ENCODE assay signal across 8 cellular contexts in genomic region chr5:157390924-157391297, GRCh38.
DNase-seq lines count a peak whose midpoint lies in the region; ATAC-seq and TF ChIP-seq lines count a peak whose summit lies in the region.
"Had no signal": no experiment of that assay in that cellular context is flagged by ENCODE, and none has a peak within 500 bp of the region (broad histone marks: within the 10 kb centered on the region; RNA-seq: fewer than 3 reads in every experiment).

No MANE protein-coding gene starts in this region.

- POLR2A ChIA-PET in Caco-2 (lab: Charles Lee) = interaction anchor here (0.6 kb wide), 1 partner anchor 350 kb away, joined by 6 read pairs; no protein-coding TSS in a partner anchor

- H3K27me3 ChIP-seq in Caco-2 (replicated peaks; ENCODE audit: control insufficient read depth, insufficient read depth, low read length) (no peaks in the 10 kb centered on the region), SJSA1 (replicated peaks) (no peaks in the 10 kb centered on the region), rectal smooth muscle tissue (ENCODE audit: control insufficient read depth, insufficient read depth, low read length) (no peaks in the 10 kb centered on the region)

- H3K9ac ChIP-seq in rectal smooth muscle tissue (ENCODE audit: low read length) = no peak overlapping the region

- H3K27ac Mint-ChIP-seq in Caco-2 (ENCODE audit: unreplicated experiment) = peak overlapping the region; percentile 45
- H3K27ac Mint-ChIP-seq in effector memory CD8-positive, alpha-beta T cell = peak overlapping the region; percentile 95

- no TSS peak for BruUV-seq in Caco-2 (replicated peaks; lab: Mats Ljungman, UMichigan)

- H3K9me3 Mint-ChIP-seq in Caco-2 (ENCODE audit: unreplicated experiment) = no peaks in the 10 kb centered on the region
- no peaks in the 10 kb centered on the region for H3K9me3 Mint-ChIP-seq in effector memory CD8-positive, alpha-beta T cell

- H3K36me3 Mint-ChIP-seq in Caco-2 (ENCODE audit: insufficient read depth, unreplicated experiment) = peaks cover 6% of the 10 kb centered on the region
- H3K36me3 Mint-ChIP-seq in effector memory CD8-positive, alpha-beta T cell (ENCODE audit: insufficient read depth) = peaks cover 77% of the 10 kb centered on the region

- H3K4me1 ChIP-seq in Caco-2 (peaks cover 21% of the 10 kb centered on the region), SJSA1 (replicated peaks) (peaks cover 55% of the 10 kb centered on the region), rectal smooth muscle tissue (ENCODE audit: control insufficient read depth, insufficient read depth, low read length) (peaks cover 19% of the 10 kb centered on the region)

- ATAC-seq in effector memory CD8-positive, alpha-beta T cell (replicated peaks) = no peak
- ATAC-seq in GM21423 (IDR thresholded peaks at IDR 0.05; ENCODE audit: unreplicated experiment) = no peak

- intact Hi-C loops in Caco-2 (cut with micrococcal nuclease; ENCODE audit: unreplicated experiment) = no loop called here

- peak overlapping the region; percentile 36 for H3K27ac ChIP-seq in SJSA1
- H3K27ac ChIP-seq in rectal smooth muscle tissue (ENCODE audit: low read depth, low read length) = peak overlapping the region; percentile 33

- DNase-seq in Caco-2 (no peak), SJSA1 (ENCODE audit: low read depth in 1 of 2, low spot score in 2 of 2) (no peak), NCI-H187 treated with DMSO at 0.1 percent for 48 hours (lab: John Stamatoyannopoulos, UW) (no peak), RKO (ENCODE audit: low spot score) (no peak)
- no peak for DNase-seq in effector memory CD8-positive, alpha-beta T cell
- DNase-seq: retina had no signal

- H3K4me3 ChIP-seq in Caco-2 (ENCODE audit: low read depth, low read length) (no peak overlapping the region), SJSA1 (no peak overlapping the region), rectal smooth muscle tissue (ENCODE audit: low read length) (no peak overlapping the region)

- no peaks in the 10 kb centered on the region for H3K27me3 Mint-ChIP-seq in Caco-2 (ENCODE audit: insufficient read depth, unreplicated experiment)
- no peaks in the 10 kb centered on the region for H3K27me3 Mint-ChIP-seq in effector memory CD8-positive, alpha-beta T cell

- H3K9me3 ChIP-seq in Caco-2 = no peaks in the 10 kb centered on the region
- H3K9me3 ChIP-seq in SJSA1 (replicated peaks) = no peaks in the 10 kb centered on the region

- no peaks in the 10 kb centered on the region for H3K36me3 ChIP-seq in Caco-2 (ENCODE audit: control insufficient read depth, insufficient read depth, low read length)
- no peaks in the 10 kb centered on the region for H3K36me3 ChIP-seq in SJSA1
- H3K36me3 ChIP-seq in rectal smooth muscle tissue (ENCODE audit: control insufficient read depth, insufficient read depth, low read length) = no peaks in the 10 kb centered on the region

- H3K4me1 Mint-ChIP-seq in Caco-2 (ENCODE audit: low read depth, unreplicated experiment) = peaks cover 20% of the 10 kb centered on the region
- H3K4me1 Mint-ChIP-seq in effector memory CD8-positive, alpha-beta T cell (ENCODE audit: low read depth in 2 of 2) = peaks cover 24 to 25% of the 10 kb centered on the region in 2 donors

- H3K4me3 Mint-ChIP-seq in Caco-2 (ENCODE audit: unreplicated experiment) = no peak overlapping the region
- H3K4me3 Mint-ChIP-seq in effector memory CD8-positive, alpha-beta T cell = peak overlapping the region; percentile 2 to 47

- CTCF ChIA-PET in Caco-2 (lab: Charles Lee) = interaction anchor here (0.6 to 1.6 kb wide), 4 partner anchors 12 to 1876 kb away, joined by 3 to 8 read pairs (median 4); no protein-coding TSS in a partner anchor

- no peak for TF ChIP-seq CTCF in Caco-2 (IDR thresholded peaks at IDR 0.05; ENCODE audit: insufficient read depth in 1 of 2, low read depth in 1 of 2, low read length in 1 of 2, severe bottlenecking in 1 of 2, unreplicated experiment in 1 of 2)
